In genomic region chr6:143158113-143158581, GRCh38 we compare ENCODE assay signal across 1 cellular context.
TF ChIP-seq lines count a peak whose summit lies in the region.

No MANE protein-coding gene starts in this region.

TF ChIP-seq in GM12878, 131 proteins besides CTCF, POLR2A, EP300 and RAD21 (continued from another document):
- no peak for TF ChIP-seq MTA2 (IDR thresholded peaks at IDR 0.05; ENCODE audit: low read depth)
- no peak for TF ChIP-seq SREBF2 (IDR thresholded peaks at IDR 0.05; ENCODE audit: low read length)
- TF ChIP-seq RCOR1 (conservative IDR thresholded peaks at IDR 0.05; ENCODE audit: low read depth, low read length): no peak
- no peak for TF ChIP-seq EED (IDR thresholded peaks at IDR 0.05; ENCODE audit: low read depth)
